In the genomic region with DNA sequence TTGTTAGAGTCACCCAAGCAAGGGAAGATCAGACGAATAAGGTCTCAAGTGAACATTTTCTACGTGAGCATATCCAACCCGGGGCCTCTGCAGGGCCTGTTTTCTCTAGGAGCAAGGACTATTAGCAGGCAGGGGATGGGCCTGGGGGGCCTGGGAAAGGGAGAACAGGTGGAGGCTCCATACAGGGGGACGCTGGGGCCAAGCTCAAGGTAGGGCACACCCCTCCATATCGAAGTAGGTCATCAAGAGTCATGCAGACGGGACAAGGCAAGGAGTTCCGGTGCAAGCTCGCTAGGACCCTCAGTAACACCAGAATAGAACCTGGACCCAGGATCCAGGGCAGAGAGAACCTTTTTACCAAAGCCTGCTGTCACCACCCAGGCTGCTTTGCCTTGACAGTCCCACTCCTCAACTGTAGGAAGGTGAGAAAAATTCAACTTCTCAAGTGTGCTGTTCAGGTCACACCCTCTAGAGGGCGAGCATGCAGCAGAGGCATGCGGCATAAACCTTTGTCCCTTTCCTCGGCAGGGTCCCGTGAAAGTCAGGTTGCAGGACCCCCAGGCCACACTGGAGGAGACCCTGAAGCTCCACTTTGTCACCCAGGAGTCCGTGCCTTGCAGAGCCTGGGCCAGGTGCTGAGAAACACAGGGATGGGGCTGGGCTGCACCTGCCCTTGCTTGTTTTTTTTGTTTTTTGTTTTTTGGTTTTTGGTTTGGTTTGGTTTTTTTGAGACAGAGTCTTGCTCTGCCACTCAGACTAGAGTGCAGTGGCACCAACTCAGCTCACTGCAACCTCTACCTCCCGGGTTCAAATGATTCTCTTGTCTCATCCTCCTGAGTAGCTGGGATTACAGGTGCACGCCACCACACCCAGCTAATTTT, we compare ENCODE assay signal across 8 cellular contexts. TPM values are rescaled to one million over a fixed set of nuclear protein-coding genes. Genes with fewer than 3 reads are reported as not detected.
DNase-seq lines count a peak whose midpoint lies in the region; ATAC-seq and TF ChIP-seq lines count a peak whose summit lies in the region.

No MANE protein-coding gene starts in this region.

- H3K4me3 Mint-ChIP-seq in MCF 10A (ENCODE audit: unreplicated experiment) (no peak overlapping the region), memory B cell (no peak overlapping the region)

- DNase-seq in Ammon's horn (ENCODE audit: low spot score), result peak; percentile 40
- DNase-seq in T-helper 9 cell, result peak; percentile 46
- peak; percentile 51 for DNase-seq in MCF 10A (ENCODE audit: unreplicated experiment)
- DNase-seq in memory B cell (ENCODE audit: low spot score in 2 of 2), result peak in 1 of 2 donors; percentile 53
- no peak for DNase-seq in tibial artery
- DNase-seq in NCI-H774 (lab: John Stamatoyannopoulos, UW), result no peak

- peaks cover 45% of the 10 kb centered on the region for H3K27me3 Mint-ChIP-seq in MCF 10A (ENCODE audit: insufficient read depth, unreplicated experiment)
- peaks cover 10% of the 10 kb centered on the region for H3K27me3 Mint-ChIP-seq in memory B cell

- no peaks in the 10 kb centered on the region for H3K9me3 ChIP-seq in tibial artery

- H3K4me3 ChIP-seq in tibial artery, result no peak overlapping the region

- intact Hi-C loops in MCF 10A (cut with micrococcal nuclease) (loop anchor here (1.0 kb wide), 1 partner anchor 30 kb away; no protein-coding TSS in a partner anchor), tibial artery (cut with DNase I; ENCODE audit: low total_unique reads) (no loop called here)

- H3K36me3 Mint-ChIP-seq in MCF 10A (ENCODE audit: insufficient read depth, unreplicated experiment) (no peaks in the 10 kb centered on the region), memory B cell (no peaks in the 10 kb centered on the region)

- peak; percentile 51 for ATAC-seq in GM21529 (IDR thresholded peaks at IDR 0.05; ENCODE audit: unreplicated experiment)
- peak; percentile 59 for ATAC-seq in memory B cell (ENCODE audit: low read depth)
- ATAC-seq in HG03432 (IDR thresholded peaks at IDR 0.05; ENCODE audit: unreplicated experiment), result no peak

- H3K27ac ChIP-seq in tibial artery, result no peak overlapping the region

- H3K4me1 ChIP-seq in tibial artery, result no peaks in the 10 kb centered on the region

- H3K27me3 ChIP-seq in tibial artery, result peaks cover 0 to 5% of the 10 kb centered on the region in 2 donors

- POLR2A ChIA-PET in MCF 10A (lab: Yijun Ruan, JAX), result no interaction called here

- BruUV-seq in MCF 10A (replicated peaks; lab: Mats Ljungman, UMichigan), result no TSS peak

- H3K9me3 Mint-ChIP-seq in MCF 10A (ENCODE audit: unreplicated experiment), result no peaks in the 10 kb centered on the region
- H3K9me3 Mint-ChIP-seq in memory B cell, result no peaks in the 10 kb centered on the region

- no peak overlapping the region for H3K27ac Mint-ChIP-seq in MCF 10A (ENCODE audit: low read depth, unreplicated experiment)
- H3K27ac Mint-ChIP-seq in memory B cell, result no peak overlapping the region

- CTCF ChIA-PET in MCF 10A (lab: Yijun Ruan, JAX), result interaction anchor here (0.6 to 1.8 kb wide), 21 partner anchors 9 to 1205 kb away, joined by 3 to 10 read pairs (median 4); a partner anchor contains a TSS

- H3K4me1 Mint-ChIP-seq in MCF 10A (ENCODE audit: insufficient read depth, unreplicated experiment), result no peaks in the 10 kb centered on the region
- H3K4me1 Mint-ChIP-seq in memory B cell, result peaks cover 3% of the 10 kb centered on the region

- no peaks in the 10 kb centered on the region for H3K36me3 ChIP-seq in tibial artery

- peak; percentile 83 for TF ChIP-seq CTCF in MCF 10A (IDR thresholded peaks at IDR 0.05; ENCODE audit: unreplicated experiment)
- TF ChIP-seq CTCF in tibial artery (IDR thresholded peaks at IDR 0.05), result peak; percentile 59 to 72

RNA-seq across cellular contexts. Expression of a gene that starts 8.6 kb away (rescaled TPM):
- 1.0 and 1.1 TPM in 2 replicates for total RNA-seq in MCF 10A (2022)

RNA-seq across cellular contexts. Expression of a gene that starts 16.1 kb away (rescaled TPM):
- not detected in 2 replicates for total RNA-seq in MCF 10A (2022)

RNA-seq across cellular contexts. Expression of a gene that starts 40.5 kb away (rescaled TPM):
- total RNA-seq in MCF 10A (2022), result 24.8 and 30.1 TPM in 2 replicates

RNA-seq across cellular contexts. Expression of a gene that starts 47.4 kb away (rescaled TPM):
- 0.14 and 0.83 TPM in 2 replicates for total RNA-seq in MCF 10A (2022)

Comparison
In these comparisons a context has a peak if more than half of its experiments do, and no peak if none do; other contexts are left out.
1. DNase-seq: peak in Ammon's horn (single experiment), T-helper 9 cell (single experiment) and MCF 10A (single experiment); none in tibial artery (0 of 2) and NCI-H774 (single experiment).